Comparison of ENCODE assay signal across 1 cellular context in the genomic region with DNA sequence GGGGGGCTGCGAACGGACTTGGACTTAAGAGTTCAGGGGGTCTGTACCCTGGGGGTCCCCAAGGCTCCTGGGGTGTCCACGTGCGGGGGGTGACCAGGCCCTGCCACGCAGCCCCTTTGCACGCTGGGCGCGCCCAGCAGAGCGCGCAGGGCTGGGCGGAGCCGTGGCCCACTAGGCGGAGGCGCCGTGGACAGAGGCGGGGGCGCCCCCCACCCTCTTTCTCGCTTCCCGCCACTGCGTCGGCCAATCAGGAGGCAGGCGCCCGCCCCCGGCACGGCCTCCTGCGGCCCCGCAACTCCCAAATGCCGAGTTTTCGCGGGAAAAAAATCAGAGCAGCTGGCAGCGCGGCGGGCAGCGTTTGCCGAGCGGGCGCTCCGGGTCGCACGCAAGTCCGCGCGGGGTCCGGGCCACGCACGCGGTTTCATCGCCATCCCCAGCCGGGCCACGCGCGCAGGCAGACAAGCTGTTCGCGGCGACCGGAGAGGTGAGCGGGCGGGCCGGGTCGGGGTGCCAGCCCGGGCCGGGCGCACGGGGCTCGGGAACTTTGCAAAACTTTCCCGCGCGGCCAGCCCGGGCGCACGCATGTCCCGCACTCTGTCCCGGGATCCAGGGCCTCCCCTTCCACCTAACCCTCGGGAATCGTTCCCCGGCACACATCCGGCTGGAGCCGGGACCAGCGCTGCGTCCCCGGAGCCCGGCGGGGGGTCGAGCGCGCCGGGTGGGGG.
A peak's percentile ranks its signal among the peaks of the same experiment; 100 is the strongest.
TF ChIP-seq lines count a peak whose summit lies in the region.

Gene UHRF1, plus strand, starts transcription at position 330 of the 725 bp plus-strand sequence. CDS start 1,385 bp downstream, outside the sequence.

TF ChIP-seq in K562, 482 proteins besides CTCF, POLR2A, EP300 and RAD21 (continued from another document):
- 0 out of 2 replicates have a peak, but pooled peaks have one; percentile 47 for TF ChIP-seq ZNF592 (IDR thresholded peaks at IDR 0.05)
- no peak for TF ChIP-seq CUX1 (CRISPR knock-in tag; IDR thresholded peaks at IDR 0.05)
- no peak for TF ChIP-seq ZNF655 (CRISPR knock-in tag; IDR thresholded peaks at IDR 0.05)
- no peak for TF ChIP-seq KLF10 (CRISPR knock-in tag; IDR thresholded peaks at IDR 0.05)
- no peak for TF ChIP-seq ZNF217 (CRISPR knock-in tag; IDR thresholded peaks at IDR 0.05)
- peak; percentile 72 for TF ChIP-seq ARID4B (CRISPR knock-in tag; IDR thresholded peaks at IDR 0.05)
